In genomic region chr1:170670751-170671628, GRCh38 we compare ENCODE assay signal across 9 cellular contexts. TPM values are rescaled to one million over a fixed set of nuclear protein-coding genes. Genes with fewer than 3 reads are reported as not detected.
DNase-seq lines count a peak whose midpoint lies in the region; ATAC-seq and TF ChIP-seq lines count a peak whose summit lies in the region.
"Had no signal": no experiment of that assay in that cellular context is flagged by ENCODE, and none has a peak within 500 bp of the region (broad histone marks: within the 10 kb centered on the region; RNA-seq: fewer than 3 reads in every experiment).

No MANE protein-coding gene starts in this region.

- peaks cover 66% of the 10 kb centered on the region for H3K27me3 Mint-ChIP-seq in activated CD4-positive, alpha-beta memory T cell treated with anti-CD3 and anti-CD28 coated beads for 36 hours
- H3K27me3 Mint-ChIP-seq in activated T-helper 17 cell treated with anti-CD3 and anti-CD28 coated beads, Interleukin-2, amount 50 U/mL, for 72 hours, result peaks cover 77% of the 10 kb centered on the region

- H3K79me2 ChIP-seq in smooth muscle cell (ENCODE audit: low read depth), result peaks cover 95% of the 10 kb centered on the region

- CTCF ChIA-PET in activated CD4-positive, alpha-beta memory T cell treated with anti-CD3 and anti-CD28 coated beads for 36 hours (lab: Charles Lee), result interaction anchor here (0.9 to 1.1 kb wide), 2 partner anchors 11 to 259 kb away, joined by 3 read pairs; no protein-coding TSS in a partner anchor

- no peak overlapping the region for H3K27ac ChIP-seq in smooth muscle cell (ENCODE audit: low read depth)

- no peak overlapping the region for H3K4me3 Mint-ChIP-seq in activated CD4-positive, alpha-beta memory T cell treated with anti-CD3 and anti-CD28 coated beads for 36 hours
- no peak overlapping the region for H3K4me3 Mint-ChIP-seq in activated T-helper 17 cell treated with anti-CD3 and anti-CD28 coated beads, Interleukin-2, amount 50 U/mL, for 72 hours

- no peak overlapping the region for H3K27ac Mint-ChIP-seq in activated CD4-positive, alpha-beta memory T cell treated with anti-CD3 and anti-CD28 coated beads for 36 hours
- H3K27ac Mint-ChIP-seq in activated T-helper 17 cell treated with anti-CD3 and anti-CD28 coated beads, Interleukin-2, amount 50 U/mL, for 72 hours, result no peak overlapping the region

- H3K9ac ChIP-seq in smooth muscle cell (ENCODE audit: low read depth), result peak overlapping the region; percentile 29

- peaks cover 41% of the 10 kb centered on the region for H3K27me3 ChIP-seq in smooth muscle cell (ENCODE audit: low read depth)

- H3K36me3 ChIP-seq in smooth muscle cell (ENCODE audit: low read depth), result no peaks in the 10 kb centered on the region

- no peaks in the 10 kb centered on the region for H3K9me3 ChIP-seq in smooth muscle cell (replicated peaks; ENCODE audit: low read depth)

- H3K4me1 Mint-ChIP-seq in activated CD4-positive, alpha-beta memory T cell treated with anti-CD3 and anti-CD28 coated beads for 36 hours (ENCODE audit: low read depth), result peaks cover 16% of the 10 kb centered on the region
- no peaks in the 10 kb centered on the region for H3K4me1 Mint-ChIP-seq in activated T-helper 17 cell treated with anti-CD3 and anti-CD28 coated beads, Interleukin-2, amount 50 U/mL, for 72 hours

- POLR2A ChIA-PET in activated CD4-positive, alpha-beta memory T cell treated with anti-CD3 and anti-CD28 coated beads for 36 hours (lab: Charles Lee), result no interaction called here

- TF ChIP-seq CTCF in GM12875 (IDR thresholded peaks at IDR 0.05; ENCODE audit: borderline replicate concordance, insufficient read depth, low read depth, low read length), result peak; percentile 59
- TF ChIP-seq CTCF in smooth muscle cell (IDR thresholded peaks at IDR 0.05; ENCODE audit: borderline replicate concordance, insufficient read depth, poor library complexity, severe bottlenecking), result peak; percentile 94

- H3K4me1 ChIP-seq in smooth muscle cell (ENCODE audit: low read depth), result peaks cover 21% of the 10 kb centered on the region

- intact Hi-C loops in activated CD4-positive, alpha-beta memory T cell treated with anti-CD3 and anti-CD28 coated beads for 36 hours (cut with micrococcal nuclease), result loop anchor here (1.0 to 5.0 kb wide), 2 partner anchors 9 to 211 kb away; no protein-coding TSS in a partner anchor
- intact Hi-C loops in left ventricle myocardium superior (cut with micrococcal nuclease), result loop anchor here (10.0 kb wide), 1 partner anchor 64 kb away; no protein-coding TSS in a partner anchor

- no peaks in the 10 kb centered on the region for H3K36me3 Mint-ChIP-seq in activated CD4-positive, alpha-beta memory T cell treated with anti-CD3 and anti-CD28 coated beads for 36 hours
- no peaks in the 10 kb centered on the region for H3K36me3 Mint-ChIP-seq in activated T-helper 17 cell treated with anti-CD3 and anti-CD28 coated beads, Interleukin-2, amount 50 U/mL, for 72 hours (ENCODE audit: low read depth)

- peaks cover 5% of the 10 kb centered on the region for H4K20me1 ChIP-seq in smooth muscle cell (ENCODE audit: low read depth)

- no peaks in the 10 kb centered on the region for H3K9me3 Mint-ChIP-seq in activated CD4-positive, alpha-beta memory T cell treated with anti-CD3 and anti-CD28 coated beads for 36 hours
- no peaks in the 10 kb centered on the region for H3K9me3 Mint-ChIP-seq in activated T-helper 17 cell treated with anti-CD3 and anti-CD28 coated beads, Interleukin-2, amount 50 U/mL, for 72 hours

- no peaks in the 10 kb centered on the region for H3F3A ChIP-seq in smooth muscle cell (ENCODE audit: low read depth)

- peak overlapping the region; percentile 92 for H3K4me2 ChIP-seq in smooth muscle cell

- ATAC-seq in left ventricle myocardium superior (peak; percentile 55), GM18519 (IDR thresholded peaks at IDR 0.05; ENCODE audit: low FRiP score, unreplicated experiment) (no peak)
- no peak for ATAC-seq in activated T-helper 17 cell treated with anti-CD3 and anti-CD28 coated beads, Interleukin-2, amount 50 U/mL, for 72 hours (replicated peaks)

- WGBS in smooth muscle cell (ENCODE audit: low lambda C conversion rate), result 11% methylated on average over 29 of the region's 29 CpGs

- no peak overlapping the region for H3K4me3 ChIP-seq in GM12875 (ENCODE audit: low read depth, low read length)
- peak overlapping the region; percentile 42 for H3K4me3 ChIP-seq in smooth muscle cell

- peak; percentile 57 for DNase-seq in activated CD4-positive, alpha-beta memory T cell treated with anti-CD3 and anti-CD28 coated beads for 36 hours
- DNase-seq in left ventricle myocardium superior, result peak; percentile 79
- DNase-seq in smooth muscle cell (lab: John Stamatoyannopoulos, UW; ENCODE audit: unreplicated experiment), result peak; percentile 46
- no peak for DNase-seq in cortex of kidney (lab: John Stamatoyannopoulos, UW)
- no peak for DNase-seq in NCI-H1694 (lab: John Stamatoyannopoulos, UW)
- DNase-seq: SW 1271 had no signal

- peak overlapping the region; percentile 35 for H2AFZ ChIP-seq in smooth muscle cell (ENCODE audit: low read depth)

RNA-seq across cellular contexts. Expression of gene PRRX1, which starts 7.1 kb away (rescaled TPM):
- not detected for total RNA-seq in activated CD4-positive, alpha-beta memory T cell treated with anti-CD3 and anti-CD28 coated beads for 36 hours
- total RNA-seq in left ventricle myocardium superior, result 36.5 TPM
- total RNA-seq in smooth muscle cell, result 59.6 and 85.0 TPM in 2 replicates
- polyA plus RNA-seq in smooth muscle cell, result 24.9 and 31.9 TPM in 2 replicates
- total RNA-seq in activated T-helper 17 cell treated with anti-CD3 and anti-CD28 coated beads, Interleukin-2, amount 50 U/mL, for 72 hours, result not detected

Comparison
In these comparisons a context has a peak if more than half of its experiments do, and no peak if none do; other contexts are left out.
1. DNase-seq: peak in activated CD4-positive, alpha-beta memory T cell treated with anti-CD3 and anti-CD28 coated beads for 36 hours (single experiment), left ventricle myocardium superior (single experiment) and smooth muscle cell (single experiment); none in cortex of kidney (single experiment) and NCI-H1694 (single experiment).
2. RNA of gene PRRX1, which starts 7.1 kb away (total RNA-seq): 59.6 to 85.0 TPM in smooth muscle cell and 36.5 TPM in left ventricle myocardium superior (single experiment); not detected in activated CD4-positive, alpha-beta memory T cell treated with anti-CD3 and anti-CD28 coated beads for 36 hours and not detected in activated T-helper 17 cell treated with anti-CD3 and anti-CD28 coated beads, Interleukin-2, amount 50 U/mL, for 72 hours; every median in the first group is over 10 times any median in the second.